Comparison of ENCODE assay signal across 24 cellular contexts in genomic region chr17:10111907-10112452, GRCh38.
DNase-seq lines count a peak whose midpoint lies in the region; ATAC-seq and TF ChIP-seq lines count a peak whose summit lies in the region.
"Had no signal": no experiment of that assay in that cellular context is flagged by ENCODE, and none has a peak within 500 bp of the region (broad histone marks: within the 10 kb centered on the region; RNA-seq: fewer than 3 reads in every experiment).

No MANE protein-coding gene starts in this region.

- H3K36me3 ChIP-seq in CD4-positive, alpha-beta memory T cell (ENCODE audit: insufficient read depth, low read length): no peaks in the 10 kb centered on the region
- H3K36me3 ChIP-seq in sigmoid colon (no peaks in the 10 kb centered on the region), HAP-1 (replicated peaks) (no peaks in the 10 kb centered on the region)
- H3K36me3 ChIP-seq: neutrophil, transverse colon had no signal

- peaks cover 0 to 5% (median 0%) of the 10 kb centered on the region in 8 donors for H3K9me3 Mint-ChIP-seq in CD4-positive, alpha-beta memory T cell
- H3K9me3 Mint-ChIP-seq in HFFc6: no peaks in the 10 kb centered on the region
- H3K9me3 Mint-ChIP-seq: CD14-positive monocyte had no signal

- no peak for TF ChIP-seq POLR2A in sigmoid colon (IDR thresholded peaks at IDR 0.05)

- no peak for TF ChIP-seq EP300 in sigmoid colon (IDR thresholded peaks at IDR 0.05)

- H3K4me1 ChIP-seq in CD4-positive, alpha-beta memory T cell (ENCODE audit: insufficient read depth, low read length): peaks cover 29% of the 10 kb centered on the region
- peaks cover 0 to 41% (median 25%) of the 10 kb centered on the region in 4 donors for H3K4me1 ChIP-seq in sigmoid colon
- no peaks in the 10 kb centered on the region for H3K4me1 ChIP-seq in HAP-1

- 92 to 94% methylated on average over 9 of the region's 9 CpGs for WGBS in sigmoid colon, 2 donors

- H3K4me3 Mint-ChIP-seq in CD4-positive, alpha-beta memory T cell: peak overlapping the region in 2 of 8 donors; percentile 15 to 85
- no peak overlapping the region for H3K4me3 Mint-ChIP-seq in HFFc6
- H3K4me3 Mint-ChIP-seq: CD14-positive monocyte had no signal

- POLR2A ChIA-PET in CD4-positive, alpha-beta memory T cell (lab: Charles Lee; ENCODE audit: partially characterized antibody): no interaction called here

- H3K9me3 ChIP-seq in CD4-positive, alpha-beta memory T cell (ENCODE audit: control insufficient read depth in 1 of 2, low read length in 2 of 2): no peaks in the 10 kb centered on the region
- H3K9me3 ChIP-seq in sigmoid colon (no peaks in the 10 kb centered on the region), HAP-1 (no peaks in the 10 kb centered on the region)
- H3K9me3 ChIP-seq: neutrophil, transverse colon had no signal

- intact Hi-C loops in CD4-positive, alpha-beta memory T cell (cut with micrococcal nuclease): no loop called here
- intact Hi-C loops in sigmoid colon (cut with DNase I): no loop called here

- CTCF ChIA-PET in CD4-positive, alpha-beta memory T cell (lab: Charles Lee; ENCODE audit: partially characterized antibody): no interaction called here

- no peak overlapping the region for H3K4me3 ChIP-seq in CD4-positive, alpha-beta memory T cell (ENCODE audit: low read length in 2 of 2)
- H3K4me3 ChIP-seq in sigmoid colon: no peak overlapping the region
- H3K4me3 ChIP-seq in HAP-1: no peak overlapping the region
- H3K4me3 ChIP-seq: GM23248, transverse colon had no signal

- no peak for TF ChIP-seq CTCF in HFFc6 (IDR thresholded peaks at IDR 0.05)
- no peak for TF ChIP-seq CTCF in sigmoid colon (IDR thresholded peaks at IDR 0.05)

- no peaks in the 10 kb centered on the region for H3K27me3 ChIP-seq in CD4-positive, alpha-beta memory T cell (ENCODE audit: insufficient read depth, low read length)
- H3K27me3 ChIP-seq in sigmoid colon (no peaks in the 10 kb centered on the region), HAP-1 (ENCODE audit: low read depth) (no peaks in the 10 kb centered on the region)
- H3K27me3 ChIP-seq: neutrophil, transverse colon had no signal

- peaks cover 2 to 6% of the 10 kb centered on the region in 2 donors for H3K27me3 Mint-ChIP-seq in CD4-positive, alpha-beta memory T cell
- peaks cover 2% of the 10 kb centered on the region for H3K27me3 Mint-ChIP-seq in HFFc6 (ENCODE audit: insufficient read depth)

- H3K27ac Mint-ChIP-seq in CD4-positive, alpha-beta memory T cell: peak overlapping the region in 6 of 7 donors; percentile 26 to 87 (median 68)
- peak overlapping the region; percentile 63 for H3K27ac Mint-ChIP-seq in HFFc6

- ATAC-seq in GM21447 (IDR thresholded peaks at IDR 0.05; ENCODE audit: unreplicated experiment): no peak
- ATAC-seq: sciatic nerve had no signal

- no peaks in the 10 kb centered on the region for H3K36me3 Mint-ChIP-seq in CD4-positive, alpha-beta memory T cell
- H3K36me3 Mint-ChIP-seq in HFFc6 (ENCODE audit: low read depth): no peaks in the 10 kb centered on the region

- no peak overlapping the region for H3K27ac ChIP-seq in CD4-positive, alpha-beta memory T cell (ENCODE audit: low read depth, low read length)
- peak overlapping the region in 1 of 4 donors; percentile 90 for H3K27ac ChIP-seq in sigmoid colon
- H3K27ac ChIP-seq: GM23248, neutrophil had no signal

- H3K4me1 Mint-ChIP-seq in CD4-positive, alpha-beta memory T cell: peaks cover 12 to 49% (median 28%) of the 10 kb centered on the region in 4 donors
- peaks cover 37% of the 10 kb centered on the region for H3K4me1 Mint-ChIP-seq in HFFc6 (ENCODE audit: low read depth)

- DNase-seq in CD4-positive, alpha-beta memory T cell: no peak
- DNase-seq in HFFc6 (no peak), islet precursor cell (peak; percentile 73), sigmoid colon (peak; percentile 46), HAP-1 (ENCODE audit: low spot score in 2 of 2) (no peak), NCI-H69 (lab: John Stamatoyannopoulos, UW) (no peak)
- DNase-seq: activated CD4-positive, alpha-beta T cell treated with anti-CD3 and anti-CD28 coated beads for 4 hours; activated gamma-delta T cell; activated T-cell treated with anti-CD3 and anti-CD28 coated beads for 4 hours; Calu3; cortex of kidney; effector memory CD4-positive, alpha-beta T cell; GM23248; NCI-H1092 treated with DMSO at 0.1 percent for 48 hours; NCI-H187; NCI-H446 treated with DMSO at 0.1 percent for 48 hours; NCI-H82; SIG-M5; stimulated activated CD4-positive, alpha-beta T cell treated with anti-CD3 and anti-CD28 coated beads, Interleukin-4, amount 100 ng/mL, for 24 hours; transverse colon had no signal

- in situ Hi-C loops in HAP-1 (cut with MboI; ENCODE audit: low sequenced_read_pairs): no loop called here

Comparison
In these comparisons a context has a peak if more than half of its experiments do, and no peak if none do; other contexts are left out.
1. DNase-seq: peak in islet precursor cell (single experiment) and sigmoid colon (single experiment); none in CD4-positive, alpha-beta memory T cell (0 of 5), HFFc6 (single experiment), HAP-1 (0 of 2) and NCI-H69 (single experiment).